Comparison of ENCODE assay signal across 16 cellular contexts in genomic region chr13:102872131-102872530, GRCh38.
"Had no signal": no experiment of that assay in that cellular context is flagged by ENCODE, and none has a peak within 500 bp of the region (broad histone marks: within the 10 kb centered on the region; RNA-seq: fewer than 3 reads in every experiment).

No MANE protein-coding gene starts in this region.

- H3K27me3 ChIP-seq: gastrocnemius medialis, left lung, ovary, thyroid gland, vagina had no signal

- H3K4me3 ChIP-seq: gastrocnemius medialis, left lung, ovary, thyroid gland, vagina had no signal

- H3K9me3 Mint-ChIP-seq: neural crest cell had no signal

- H3K36me3 ChIP-seq: ovary had no signal

- ATAC-seq: activated CD4-positive, alpha-beta T cell treated with anti-CD3 and anti-CD28 coated beads for 36 hours; gastrocnemius medialis; left lung had no signal

- DNase-seq: activated CD4-positive, alpha-beta T cell treated with anti-CD3 and anti-CD28 coated beads for 36 hours; activated CD8-positive, alpha-beta memory T cell treated with anti-CD3 and anti-CD28 coated beads for 24 hours; activated gamma-delta T cell treated with Interleukin-2 at 50 U/mL for 16 hours; caudate nucleus; cortex of kidney; effector CD8-positive, alpha-beta T cell; gastrocnemius medialis; left lung; mesendoderm; ovary; stimulated activated CD4-positive, alpha-beta T cell treated with anti-CD3 and anti-CD28 coated beads, Interleukin-2, amount 100 ng/mL, for 48 hours; stimulated activated CD8-positive, alpha-beta memory T cell treated with anti-CD3 and anti-CD28 coated beads, Interleukin-4, amount 100 ng/mL, for 48 hours; T-helper 9 cell; thyroid gland had no signal

- H3K27me3 Mint-ChIP-seq: activated CD4-positive, alpha-beta T cell treated with anti-CD3 and anti-CD28 coated beads for 36 hours had no signal

- H3K4me3 Mint-ChIP-seq: activated CD4-positive, alpha-beta T cell treated with anti-CD3 and anti-CD28 coated beads for 36 hours; neural crest cell had no signal

- H3K4me1 ChIP-seq: thyroid gland had no signal

- H3K9me3 ChIP-seq: gastrocnemius medialis, left lung, ovary, thyroid gland, vagina had no signal
